Comparison of ENCODE assay signal across 2 cellular contexts in the genomic region with DNA sequence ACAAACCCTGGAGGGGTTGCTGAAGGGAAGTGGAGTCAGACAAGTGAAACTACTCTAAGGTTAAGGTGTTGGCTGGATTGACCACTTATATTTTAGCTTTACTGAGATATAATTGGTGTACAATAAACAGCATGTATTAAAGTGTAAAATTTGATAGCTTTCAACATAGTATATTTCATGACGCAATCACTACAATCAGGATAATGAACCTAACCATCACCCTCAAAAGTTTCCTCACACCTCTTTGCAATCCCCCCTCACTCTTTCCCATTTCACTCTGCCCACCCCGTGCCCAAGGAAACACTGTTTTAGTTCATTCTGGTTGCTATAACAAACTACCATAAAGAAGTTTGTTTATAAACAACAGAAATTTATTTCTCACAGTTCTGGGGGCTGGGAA.
A peak's percentile ranks its signal among the peaks of the same experiment; 100 is the strongest.
TF ChIP-seq lines count a peak whose summit lies in the region.

No MANE protein-coding gene starts in this region.

TF ChIP-seq in HepG2, 621 proteins besides CTCF, POLR2A, EP300 and RAD21:
- TF ChIP-seq NFATC3 (CRISPR knock-in tag; IDR thresholded peaks at IDR 0.05) (no peak), ATF7 (IDR thresholded peaks at IDR 0.05) (peak; percentile 29; the same call in 1 of the 2 replicates), ATF7 (CRISPR knock-in tag; IDR thresholded peaks at IDR 0.05) (no peak), KDM6A (CRISPR knock-in tag; IDR thresholded peaks at IDR 0.05; ENCODE audit: low read depth) (no peak), SIN3B (IDR thresholded peaks at IDR 0.05; ENCODE audit: low read length) (no peak), CEBPB (IDR thresholded peaks at IDR 0.05; ENCODE audit: borderline replicate concordance, low read depth, low read length) (peak; percentile 52; the same call in 1 of the 2 replicates)

TF ChIP-seq in IMR-90, 13 proteins besides CTCF, POLR2A, EP300 and RAD21:
- TF ChIP-seq MXI1 (IDR thresholded peaks at IDR 0.05; ENCODE audit: borderline replicate concordance, low read depth, low read length): no peak
- TF ChIP-seq SMC3 (IDR thresholded peaks at IDR 0.05; ENCODE audit: low read depth, low read length): no peak
- peak; percentile 66 for TF ChIP-seq CEBPB (IDR thresholded peaks at IDR 0.05; ENCODE audit: low read depth, low read length)
- TF ChIP-seq, protein P1, sequence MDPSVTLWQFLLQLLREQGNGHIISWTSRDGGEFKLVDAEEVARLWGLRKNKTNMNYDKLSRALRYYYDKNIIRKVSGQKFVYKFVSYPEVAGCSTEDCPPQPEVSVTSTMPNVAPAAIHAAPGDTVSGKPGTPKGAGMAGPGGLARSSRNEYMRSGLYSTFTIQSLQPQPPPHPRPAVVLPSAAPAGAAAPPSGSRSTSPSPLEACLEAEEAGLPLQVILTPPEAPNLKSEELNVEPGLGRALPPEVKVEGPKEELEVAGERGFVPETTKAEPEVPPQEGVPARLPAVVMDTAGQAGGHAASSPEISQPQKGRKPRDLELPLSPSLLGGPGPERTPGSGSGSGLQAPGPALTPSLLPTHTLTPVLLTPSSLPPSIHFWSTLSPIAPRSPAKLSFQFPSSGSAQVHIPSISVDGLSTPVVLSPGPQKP (IDR thresholded peaks at IDR 0.05; ENCODE audit: borderline replicate concordance, low read depth, low read length): no peak
